In the genomic region with DNA sequence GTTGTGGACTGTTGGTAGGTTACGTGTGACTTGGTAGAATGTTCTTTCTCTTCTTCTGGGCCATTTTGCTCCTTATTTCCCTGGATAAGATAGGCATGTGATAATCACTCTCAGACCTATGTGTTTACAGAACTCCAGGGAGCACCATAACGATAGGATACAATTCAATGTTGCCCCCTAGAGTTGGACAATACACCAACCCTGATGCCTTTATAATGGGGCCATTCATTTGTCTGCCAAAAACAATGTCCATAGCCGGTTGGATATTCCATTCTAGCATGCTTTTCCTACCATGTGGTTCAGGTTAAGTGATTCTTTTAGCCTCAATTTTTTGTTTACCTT, we compare ENCODE assay signal across 2 cellular contexts.
TF ChIP-seq lines count a peak whose summit lies in the region.

No MANE protein-coding gene starts in this region.

TF ChIP-seq in SK-N-SH, 30 proteins besides CTCF, POLR2A, EP300 and RAD21 (continued from another document):
- no peak for TF ChIP-seq TAF1 (IDR thresholded peaks at IDR 0.05; ENCODE audit: borderline replicate concordance, low read depth, low read length)

TF ChIP-seq in SK-N-SH treated with all-trans-retinoic acid at 6 μM for 48 hours, 23 proteins besides CTCF, POLR2A, EP300 and RAD21 (continued from another document):
- TF ChIP-seq, protein P1, sequence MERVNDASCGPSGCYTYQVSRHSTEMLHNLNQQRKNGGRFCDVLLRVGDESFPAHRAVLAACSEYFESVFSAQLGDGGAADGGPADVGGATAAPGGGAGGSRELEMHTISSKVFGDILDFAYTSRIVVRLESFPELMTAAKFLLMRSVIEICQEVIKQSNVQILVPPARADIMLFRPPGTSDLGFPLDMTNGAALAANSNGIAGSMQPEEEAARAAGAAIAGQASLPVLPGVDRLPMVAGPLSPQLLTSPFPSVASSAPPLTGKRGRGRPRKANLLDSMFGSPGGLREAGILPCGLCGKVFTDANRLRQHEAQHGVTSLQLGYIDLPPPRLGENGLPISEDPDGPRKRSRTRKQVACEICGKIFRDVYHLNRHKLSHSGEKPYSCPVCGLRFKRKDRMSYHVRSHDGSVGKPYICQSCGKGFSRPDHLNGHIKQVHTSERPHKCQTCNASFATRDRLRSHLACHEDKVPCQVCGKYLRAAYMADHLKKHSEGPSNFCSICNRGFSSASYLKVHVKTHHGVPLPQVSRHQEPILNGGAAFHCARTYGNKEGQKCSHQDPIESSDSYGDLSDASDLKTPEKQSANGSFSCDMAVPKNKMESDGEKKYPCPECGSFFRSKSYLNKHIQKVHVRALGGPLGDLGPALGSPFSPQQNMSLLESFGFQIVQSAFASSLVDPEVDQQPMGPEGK (CRISPR knock-in tag; IDR thresholded peaks at IDR 0.05; ENCODE audit: borderline replicate concordance): no peak
- TF ChIP-seq ZC3H10 (CRISPR knock-in tag; IDR thresholded peaks at IDR 0.05): no peak
- TF ChIP-seq ISL1 (CRISPR knock-in tag; IDR thresholded peaks at IDR 0.05): no peak
